Comparison of ENCODE assay signal across 2 cellular contexts in the genomic region with DNA sequence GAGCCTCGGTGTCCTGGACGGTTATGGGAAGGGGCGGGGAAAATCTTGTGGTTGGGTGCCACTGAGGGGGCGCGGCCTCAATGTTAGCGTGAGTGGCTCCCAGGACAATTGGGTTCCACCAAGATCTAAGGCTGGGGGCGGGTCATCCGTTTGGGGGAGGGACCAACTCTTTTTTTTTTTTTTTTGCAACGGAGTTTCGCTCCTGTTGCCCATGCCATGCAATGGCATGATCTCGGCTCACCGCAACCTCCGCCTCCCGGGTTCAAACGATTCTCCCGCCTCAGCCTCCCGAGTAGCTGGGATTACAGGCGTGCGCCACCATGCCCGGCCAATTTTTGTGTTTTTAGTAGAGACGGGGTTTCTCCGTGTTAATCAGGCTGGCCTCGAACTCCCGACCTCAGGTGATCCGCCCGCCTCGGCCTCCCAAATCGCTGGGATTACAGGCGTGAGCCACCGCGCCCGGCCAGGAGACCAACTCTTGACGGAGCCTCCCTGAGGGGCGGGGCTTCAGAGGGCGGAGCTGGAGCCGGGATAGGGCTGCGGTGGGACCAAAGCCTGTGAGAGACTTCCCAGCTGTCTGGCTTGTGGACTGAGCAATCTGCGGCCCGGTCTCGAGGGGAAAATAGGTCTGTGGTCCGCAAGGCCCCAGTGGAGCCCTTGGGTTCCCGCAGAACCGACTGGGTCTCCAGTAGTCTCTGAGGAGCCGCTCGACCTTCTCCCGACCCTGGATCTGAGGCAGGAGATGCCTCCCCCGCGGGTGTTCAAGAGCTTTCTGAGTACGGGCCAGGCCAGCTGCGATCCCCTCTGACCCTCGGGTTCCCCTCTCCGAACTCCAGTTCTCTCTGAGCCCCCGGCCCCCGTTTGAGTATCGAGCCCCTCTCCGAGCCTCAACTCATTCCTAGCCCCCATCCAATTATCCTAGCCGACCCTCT.
TF ChIP-seq lines count a peak whose summit lies in the region.

No MANE protein-coding gene starts in this region.

TF ChIP-seq in SK-N-SH, 30 proteins besides CTCF, POLR2A, EP300 and RAD21:
- TF ChIP-seq GABPA (IDR thresholded peaks at IDR 0.05; ENCODE audit: low read depth), result no peak
- no peak for TF ChIP-seq TCF12 (IDR thresholded peaks at IDR 0.05)
- TF ChIP-seq, protein P1, sequence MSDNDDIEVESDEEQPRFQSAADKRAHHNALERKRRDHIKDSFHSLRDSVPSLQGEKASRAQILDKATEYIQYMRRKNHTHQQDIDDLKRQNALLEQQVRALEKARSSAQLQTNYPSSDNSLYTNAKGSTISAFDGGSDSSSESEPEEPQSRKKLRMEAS (IDR thresholded peaks at IDR 0.05; ENCODE audit: low read depth), result peak; percentile 11; the same call in 1 of the 2 replicates
- TF ChIP-seq, protein P2, sequence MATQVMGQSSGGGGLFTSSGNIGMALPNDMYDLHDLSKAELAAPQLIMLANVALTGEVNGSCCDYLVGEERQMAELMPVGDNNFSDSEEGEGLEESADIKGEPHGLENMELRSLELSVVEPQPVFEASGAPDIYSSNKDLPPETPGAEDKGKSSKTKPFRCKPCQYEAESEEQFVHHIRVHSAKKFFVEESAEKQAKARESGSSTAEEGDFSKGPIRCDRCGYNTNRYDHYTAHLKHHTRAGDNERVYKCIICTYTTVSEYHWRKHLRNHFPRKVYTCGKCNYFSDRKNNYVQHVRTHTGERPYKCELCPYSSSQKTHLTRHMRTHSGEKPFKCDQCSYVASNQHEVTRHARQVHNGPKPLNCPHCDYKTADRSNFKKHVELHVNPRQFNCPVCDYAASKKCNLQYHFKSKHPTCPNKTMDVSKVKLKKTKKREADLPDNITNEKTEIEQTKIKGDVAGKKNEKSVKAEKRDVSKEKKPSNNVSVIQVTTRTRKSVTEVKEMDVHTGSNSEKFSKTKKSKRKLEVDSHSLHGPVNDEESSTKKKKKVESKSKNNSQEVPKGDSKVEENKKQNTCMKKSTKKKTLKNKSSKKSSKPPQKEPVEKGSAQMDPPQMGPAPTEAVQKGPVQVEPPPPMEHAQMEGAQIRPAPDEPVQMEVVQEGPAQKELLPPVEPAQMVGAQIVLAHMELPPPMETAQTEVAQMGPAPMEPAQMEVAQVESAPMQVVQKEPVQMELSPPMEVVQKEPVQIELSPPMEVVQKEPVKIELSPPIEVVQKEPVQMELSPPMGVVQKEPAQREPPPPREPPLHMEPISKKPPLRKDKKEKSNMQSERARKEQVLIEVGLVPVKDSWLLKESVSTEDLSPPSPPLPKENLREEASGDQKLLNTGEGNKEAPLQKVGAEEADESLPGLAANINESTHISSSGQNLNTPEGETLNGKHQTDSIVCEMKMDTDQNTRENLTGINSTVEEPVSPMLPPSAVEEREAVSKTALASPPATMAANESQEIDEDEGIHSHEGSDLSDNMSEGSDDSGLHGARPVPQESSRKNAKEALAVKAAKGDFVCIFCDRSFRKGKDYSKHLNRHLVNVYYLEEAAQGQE (IDR thresholded peaks at IDR 0.05; ENCODE audit: low read depth, low read length), result no peak
- TF ChIP-seq SIN3A (IDR thresholded peaks at IDR 0.05; ENCODE audit: borderline replicate concordance, low read depth, low read length), result no peak
- no peak for TF ChIP-seq YY1 (IDR thresholded peaks at IDR 0.05; ENCODE audit: low read depth)
- TF ChIP-seq POLR2AphosphoS5 (IDR thresholded peaks at IDR 0.05; ENCODE audit: low read depth, low read length), result peak; percentile 42
- TF ChIP-seq NRF1 (IDR thresholded peaks at IDR 0.05; ENCODE audit: low read depth, low read length), result 0 out of 2 replicates have a peak, but pooled peaks have one; percentile 0
- no peak for TF ChIP-seq TEAD4 (IDR thresholded peaks at IDR 0.05; ENCODE audit: borderline replicate concordance, insufficient read depth)
TF ChIP-seq in SK-N-SH: peak in this region for 3.

TF ChIP-seq in GM12878, 131 proteins besides CTCF, POLR2A, EP300 and RAD21:
- peak; percentile 76; the same call in 1 of the 2 replicates for TF ChIP-seq TCF12 (IDR thresholded peaks at IDR 0.05; ENCODE audit: low read depth, low read length)
- TF ChIP-seq SUPT20H (IDR thresholded peaks at IDR 0.05; ENCODE audit: borderline replicate concordance, control insufficient read depth, low read depth, low read length), result no peak
- peak; percentile 41; the same call in 1 of the 2 replicates for TF ChIP-seq YBX1 (IDR thresholded peaks at IDR 0.05)
- 0 out of 2 replicates have a peak, but pooled peaks have one; percentile 40 for TF ChIP-seq TCF7 (IDR thresholded peaks at IDR 0.05; ENCODE audit: borderline replicate concordance)
- peak; percentile 87; the same call in 1 of the 2 replicates for TF ChIP-seq ZNF217 (IDR thresholded peaks at IDR 0.05)
- peak; percentile 37; the same call in 1 of the 2 replicates for TF ChIP-seq ATF7 (IDR thresholded peaks at IDR 0.05; ENCODE audit: low read depth)
- TF ChIP-seq RUNX3 (IDR thresholded peaks at IDR 0.05; ENCODE audit: low read length), result peak; percentile 46; the same call in 1 of the 2 replicates
- TF ChIP-seq BHLHE40 (IDR thresholded peaks at IDR 0.05; ENCODE audit: borderline replicate concordance in 1 of 2, low read depth in 2 of 2, low read length in 1 of 2), result peak in 1 of 2 experiments; percentile 36; a peak in 1 of 4 replicates
- TF ChIP-seq FOXM1 (IDR thresholded peaks at IDR 0.05; ENCODE audit: low read depth, low read length), result no peak
- TF ChIP-seq ZNF384 (IDR thresholded peaks at IDR 0.05; ENCODE audit: borderline replicate concordance, low read depth, low read length), result peak; percentile 89
- TF ChIP-seq CREB1 (IDR thresholded peaks at IDR 0.05; ENCODE audit: low read depth), result no peak; the same call in 1 of the 2 replicates
- peak; percentile 68; the same call in 1 of the 2 replicates for TF ChIP-seq CBFB (IDR thresholded peaks at IDR 0.05; ENCODE audit: low read depth)
- TF ChIP-seq SIN3A (IDR thresholded peaks at IDR 0.05; ENCODE audit: low read depth, low read length), result peak; percentile 34; the same call in 1 of the 2 replicates
- TF ChIP-seq, protein P3, sequence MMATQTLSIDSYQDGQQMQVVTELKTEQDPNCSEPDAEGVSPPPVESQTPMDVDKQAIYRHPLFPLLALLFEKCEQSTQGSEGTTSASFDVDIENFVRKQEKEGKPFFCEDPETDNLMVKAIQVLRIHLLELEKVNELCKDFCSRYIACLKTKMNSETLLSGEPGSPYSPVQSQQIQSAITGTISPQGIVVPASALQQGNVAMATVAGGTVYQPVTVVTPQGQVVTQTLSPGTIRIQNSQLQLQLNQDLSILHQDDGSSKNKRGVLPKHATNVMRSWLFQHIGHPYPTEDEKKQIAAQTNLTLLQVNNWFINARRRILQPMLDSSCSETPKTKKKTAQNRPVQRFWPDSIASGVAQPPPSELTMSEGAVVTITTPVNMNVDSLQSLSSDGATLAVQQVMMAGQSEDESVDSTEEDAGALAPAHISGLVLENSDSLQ (IDR thresholded peaks at IDR 0.05), result peak; percentile 85
- TF ChIP-seq CHD4 (IDR thresholded peaks at IDR 0.05), result peak; percentile 72; the same call in 1 of the 2 replicates
- TF ChIP-seq NBN (IDR thresholded peaks at IDR 0.05), result peak; percentile 94
- TF ChIP-seq ZNF207 (IDR thresholded peaks at IDR 0.05; ENCODE audit: borderline replicate concordance), result peak; percentile 70; the same call in 1 of the 2 replicates
- TF ChIP-seq ASH2L (IDR thresholded peaks at IDR 0.05; ENCODE audit: borderline replicate concordance, low read depth), result no peak
- peak; percentile 34; the same call in 1 of the 2 replicates for TF ChIP-seq POLR2AphosphoS5 (IDR thresholded peaks at IDR 0.05; ENCODE audit: low read length)
- peak; percentile 67 for TF ChIP-seq KLF5 (IDR thresholded peaks at IDR 0.05; ENCODE audit: partially characterized antibody)
- peak; percentile 61 for TF ChIP-seq IKZF1 (conservative IDR thresholded peaks at IDR 0.05)
- TF ChIP-seq NR2F1 (conservative IDR thresholded peaks at IDR 0.05), result 0 out of 2 replicates have a peak, but pooled peaks have one; percentile 14
- TF ChIP-seq, protein P4, sequence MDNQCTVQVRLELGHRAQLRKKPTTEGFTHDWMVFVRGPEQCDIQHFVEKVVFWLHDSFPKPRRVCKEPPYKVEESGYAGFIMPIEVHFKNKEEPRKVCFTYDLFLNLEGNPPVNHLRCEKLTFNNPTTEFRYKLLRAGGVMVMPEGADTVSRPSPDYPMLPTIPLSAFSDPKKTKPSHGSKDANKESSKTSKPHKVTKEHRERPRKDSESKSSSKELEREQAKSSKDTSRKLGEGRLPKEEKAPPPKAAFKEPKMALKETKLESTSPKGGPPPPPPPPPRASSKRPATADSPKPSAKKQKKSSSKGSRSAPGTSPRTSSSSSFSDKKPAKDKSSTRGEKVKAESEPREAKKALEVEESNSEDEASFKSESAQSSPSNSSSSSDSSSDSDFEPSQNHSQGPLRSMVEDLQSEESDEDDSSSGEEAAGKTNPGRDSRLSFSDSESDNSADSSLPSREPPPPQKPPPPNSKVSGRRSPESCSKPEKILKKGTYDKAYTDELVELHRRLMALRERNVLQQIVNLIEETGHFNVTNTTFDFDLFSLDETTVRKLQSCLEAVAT (IDR thresholded peaks at IDR 0.05), result peak; percentile 82
- TF ChIP-seq RB1 (IDR thresholded peaks at IDR 0.05; ENCODE audit: borderline replicate concordance), result peak; percentile 75; the same call in 1 of the 2 replicates
- no peak for TF ChIP-seq HDGF (IDR thresholded peaks at IDR 0.05)
- TF ChIP-seq, protein P5, sequence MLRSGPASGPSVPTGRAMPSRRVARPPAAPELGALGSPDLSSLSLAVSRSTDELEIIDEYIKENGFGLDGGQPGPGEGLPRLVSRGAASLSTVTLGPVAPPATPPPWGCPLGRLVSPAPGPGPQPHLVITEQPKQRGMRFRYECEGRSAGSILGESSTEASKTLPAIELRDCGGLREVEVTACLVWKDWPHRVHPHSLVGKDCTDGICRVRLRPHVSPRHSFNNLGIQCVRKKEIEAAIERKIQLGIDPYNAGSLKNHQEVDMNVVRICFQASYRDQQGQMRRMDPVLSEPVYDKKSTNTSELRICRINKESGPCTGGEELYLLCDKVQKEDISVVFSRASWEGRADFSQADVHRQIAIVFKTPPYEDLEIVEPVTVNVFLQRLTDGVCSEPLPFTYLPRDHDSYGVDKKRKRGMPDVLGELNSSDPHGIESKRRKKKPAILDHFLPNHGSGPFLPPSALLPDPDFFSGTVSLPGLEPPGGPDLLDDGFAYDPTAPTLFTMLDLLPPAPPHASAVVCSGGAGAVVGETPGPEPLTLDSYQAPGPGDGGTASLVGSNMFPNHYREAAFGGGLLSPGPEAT (IDR thresholded peaks at IDR 0.05; ENCODE audit: low read depth), result peak; percentile 56
- no peak for TF ChIP-seq IRF4 (IDR thresholded peaks at IDR 0.05; ENCODE audit: low read depth, low read length)
- TF ChIP-seq, protein P6, sequence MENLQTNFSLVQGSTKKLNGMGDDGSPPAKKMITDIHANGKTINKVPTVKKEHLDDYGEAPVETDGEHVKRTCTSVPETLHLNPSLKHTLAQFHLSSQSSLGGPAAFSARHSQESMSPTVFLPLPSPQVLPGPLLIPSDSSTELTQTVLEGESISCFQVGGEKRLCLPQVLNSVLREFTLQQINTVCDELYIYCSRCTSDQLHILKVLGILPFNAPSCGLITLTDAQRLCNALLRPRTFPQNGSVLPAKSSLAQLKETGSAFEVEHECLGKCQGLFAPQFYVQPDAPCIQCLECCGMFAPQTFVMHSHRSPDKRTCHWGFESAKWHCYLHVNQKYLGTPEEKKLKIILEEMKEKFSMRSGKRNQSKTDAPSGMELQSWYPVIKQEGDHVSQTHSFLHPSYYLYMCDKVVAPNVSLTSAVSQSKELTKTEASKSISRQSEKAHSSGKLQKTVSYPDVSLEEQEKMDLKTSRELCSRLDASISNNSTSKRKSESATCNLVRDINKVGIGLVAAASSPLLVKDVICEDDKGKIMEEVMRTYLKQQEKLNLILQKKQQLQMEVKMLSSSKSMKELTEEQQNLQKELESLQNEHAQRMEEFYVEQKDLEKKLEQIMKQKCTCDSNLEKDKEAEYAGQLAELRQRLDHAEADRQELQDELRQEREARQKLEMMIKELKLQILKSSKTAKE (IDR thresholded peaks at IDR 0.05; ENCODE audit: low read depth, poor library complexity, severe bottlenecking), result peak; percentile 42
- TF ChIP-seq SP1 (IDR thresholded peaks at IDR 0.05; ENCODE audit: low read depth, low read length), result peak; percentile 85
- no peak for TF ChIP-seq SRF (IDR thresholded peaks at IDR 0.05; ENCODE audit: low read depth in 2 of 2, low read length in 2 of 2)
- TF ChIP-seq, protein P7, sequence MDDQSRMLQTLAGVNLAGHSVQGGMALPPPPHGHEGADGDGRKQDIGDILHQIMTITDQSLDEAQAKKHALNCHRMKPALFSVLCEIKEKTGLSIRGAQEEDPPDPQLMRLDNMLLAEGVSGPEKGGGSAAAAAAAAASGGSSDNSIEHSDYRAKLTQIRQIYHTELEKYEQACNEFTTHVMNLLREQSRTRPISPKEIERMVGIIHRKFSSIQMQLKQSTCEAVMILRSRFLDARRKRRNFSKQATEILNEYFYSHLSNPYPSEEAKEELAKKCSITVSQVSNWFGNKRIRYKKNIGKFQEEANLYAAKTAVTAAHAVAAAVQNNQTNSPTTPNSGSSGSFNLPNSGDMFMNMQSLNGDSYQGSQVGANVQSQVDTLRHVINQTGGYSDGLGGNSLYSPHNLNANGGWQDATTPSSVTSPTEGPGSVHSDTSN (IDR thresholded peaks at IDR 0.05; ENCODE audit: insufficient replicate concordance, low read depth, low read length), result peak; percentile 58
- TF ChIP-seq RELA (IDR thresholded peaks at IDR 0.05; ENCODE audit: borderline replicate concordance, partially characterized antibody), result peak; percentile 33
- peak; percentile 49 for TF ChIP-seq GATAD2B (conservative IDR thresholded peaks at IDR 0.05; ENCODE audit: low read depth)
- no peak for TF ChIP-seq NR2C1 (IDR thresholded peaks at IDR 0.05)
- TF ChIP-seq SMARCA5 (IDR thresholded peaks at IDR 0.05), result peak; percentile 93
- peak; percentile 52 for TF ChIP-seq LARP7 (IDR thresholded peaks at IDR 0.05)
- TF ChIP-seq TCF3 (IDR thresholded peaks at IDR 0.05; ENCODE audit: borderline replicate concordance, insufficient read depth, low read depth, low read length), result 0 out of 2 replicates have a peak, but pooled peaks have one; percentile 55
- peak in 1 of 2 experiments; percentile 47; a peak in 3 of 4 replicates for TF ChIP-seq IKZF2 (IDR thresholded peaks at IDR 0.05)
